In genomic region chr19:40200352-40201099, GRCh38 we compare ENCODE assay signal across 2 cellular contexts.
TF ChIP-seq lines count a peak whose summit lies in the region.

No MANE protein-coding gene starts in this region.

TF ChIP-seq in SK-N-SH treated with all-trans-retinoic acid at 6 μM for 48 hours, 23 proteins besides CTCF, POLR2A, EP300 and RAD21 (continued from another document):
- TF ChIP-seq POU6F1 (CRISPR knock-in tag; IDR thresholded peaks at IDR 0.05; ENCODE audit: borderline replicate concordance, low read depth) (no peak), OSR1 (CRISPR knock-in tag; IDR thresholded peaks at IDR 0.05) (no peak), ZNF565 (CRISPR knock-in tag; conservative IDR thresholded peaks at IDR 0.05; ENCODE audit: low read depth) (no peak), SNAI2 (CRISPR knock-in tag; IDR thresholded peaks at IDR 0.05) (no peak), ZC3H10 (CRISPR knock-in tag; IDR thresholded peaks at IDR 0.05) (no peak), GLIS3 (CRISPR knock-in tag; IDR thresholded peaks at IDR 0.05) (no peak), ISL1 (CRISPR knock-in tag; IDR thresholded peaks at IDR 0.05) (no peak), PATZ1 (CRISPR knock-in tag; IDR thresholded peaks at IDR 0.05; ENCODE audit: borderline replicate concordance) (no peak)

TF ChIP-seq in SK-N-SH, 30 proteins besides CTCF, POLR2A, EP300 and RAD21 (continued from another document):
- TF ChIP-seq REST (IDR thresholded peaks at IDR 0.05; ENCODE audit: low read depth, low read length), result no peak
- no peak for TF ChIP-seq GABPA (IDR thresholded peaks at IDR 0.05; ENCODE audit: low read depth)
TF ChIP-seq in SK-N-SH: peak in this region for 0.
